ENCODE assay signal across 10 cellular contexts in genomic region chr3:23325466-23326065, GRCh38.
DNase-seq lines count a peak whose midpoint lies in the region; ATAC-seq lines count a peak whose summit lies in the region.
"Had no signal": no experiment of that assay in that cellular context is flagged by ENCODE, and none has a peak within 500 bp of the region (broad histone marks: within the 10 kb centered on the region; RNA-seq: fewer than 3 reads in every experiment).

No MANE protein-coding gene starts in this region.

- intact Hi-C loops in activated T-helper 1 cell treated with anti-CD3 and anti-CD28 coated beads, Interleukin-12 subunit alpha, Interleukin-12 subunit beta, Interleukin-2, Interleukin-4 antibody, amounts not matched to agents 30 ng/mL and 10 ng/mL and 1 ng/mL, durations not matched to agents 14 hours and 24 hours and 36 hours (cut with micrococcal nuclease) = no loop called here

- POLR2A ChIA-PET in naive thymus-derived CD8-positive, alpha-beta T cell (lab: Charles Lee) = no interaction called here

- DNase-seq in HCEC 1CT (peak; percentile 59), M059J (ENCODE audit: low read depth) (peak; percentile 31), HPDE6-E6E7 (ENCODE audit: extremely low spot score) (no peak), nucleus accumbens (lab: John Stamatoyannopoulos, UW) (no peak), DMS114 treated with DMSO at 0.1 percent for 48 hours (lab: John Stamatoyannopoulos, UW; ENCODE audit: unreplicated experiment) (no peak)
- DNase-seq in naive thymus-derived CD8-positive, alpha-beta T cell = no peak
- DNase-seq in activated T-helper 1 cell treated with anti-CD3 and anti-CD28 coated beads, Interleukin-12 subunit alpha, Interleukin-12 subunit beta, Interleukin-2, Interleukin-4 antibody, amounts not matched to agents 30 ng/mL and 10 ng/mL and 1 ng/mL, durations not matched to agents 14 hours and 24 hours and 36 hours (ENCODE audit: low spot score) = no peak
- DNase-seq: activated T-cell treated with anti-CD3 and anti-CD28 coated beads, Interleukin-2, amount 50 U/mL, for 1 hour had no signal

- H3K4me1 Mint-ChIP-seq in naive thymus-derived CD8-positive, alpha-beta T cell = peaks cover 6 to 44% (median 23%) of the 10 kb centered on the region in 4 donors
- H3K4me1 Mint-ChIP-seq in activated T-helper 1 cell treated with anti-CD3 and anti-CD28 coated beads, Interleukin-12 subunit alpha, Interleukin-12 subunit beta, Interleukin-2, Interleukin-4 antibody, amounts not matched to agents 30 ng/mL and 10 ng/mL and 1 ng/mL, durations not matched to agents 14 hours and 24 hours and 36 hours (ENCODE audit: low read depth) = peaks cover 12% of the 10 kb centered on the region

- H3K36me3 Mint-ChIP-seq in naive thymus-derived CD8-positive, alpha-beta T cell = peaks cover 0 to 6% (median 0%) of the 10 kb centered on the region in 3 donors
- no peaks in the 10 kb centered on the region for H3K36me3 Mint-ChIP-seq in activated T-helper 1 cell treated with anti-CD3 and anti-CD28 coated beads, Interleukin-12 subunit alpha, Interleukin-12 subunit beta, Interleukin-2, Interleukin-4 antibody, amounts not matched to agents 30 ng/mL and 10 ng/mL and 1 ng/mL, durations not matched to agents 14 hours and 24 hours and 36 hours (ENCODE audit: low read depth)

- peaks cover 0 to 4% (median 0%) of the 10 kb centered on the region in 9 donors for H3K9me3 Mint-ChIP-seq in naive thymus-derived CD8-positive, alpha-beta T cell
- no peaks in the 10 kb centered on the region for H3K9me3 Mint-ChIP-seq in activated T-helper 1 cell treated with anti-CD3 and anti-CD28 coated beads, Interleukin-12 subunit alpha, Interleukin-12 subunit beta, Interleukin-2, Interleukin-4 antibody, amounts not matched to agents 30 ng/mL and 10 ng/mL and 1 ng/mL, durations not matched to agents 14 hours and 24 hours and 36 hours

- no peaks in the 10 kb centered on the region for H3K27me3 Mint-ChIP-seq in naive thymus-derived CD8-positive, alpha-beta T cell
- H3K27me3 Mint-ChIP-seq in activated T-helper 1 cell treated with anti-CD3 and anti-CD28 coated beads, Interleukin-12 subunit alpha, Interleukin-12 subunit beta, Interleukin-2, Interleukin-4 antibody, amounts not matched to agents 30 ng/mL and 10 ng/mL and 1 ng/mL, durations not matched to agents 14 hours and 24 hours and 36 hours (ENCODE audit: insufficient read depth) = no peaks in the 10 kb centered on the region

- peak; percentile 70 for ATAC-seq in GM18868 (IDR thresholded peaks at IDR 0.05; ENCODE audit: unreplicated experiment)
- ATAC-seq in naive thymus-derived CD8-positive, alpha-beta T cell = no peak
- ATAC-seq: left lobe of liver had no signal

- H3K27ac Mint-ChIP-seq in naive thymus-derived CD8-positive, alpha-beta T cell = peak overlapping the region in 8 of 10 donors; percentile 12 to 94 (median 48)
- H3K27ac Mint-ChIP-seq in activated T-helper 1 cell treated with anti-CD3 and anti-CD28 coated beads, Interleukin-12 subunit alpha, Interleukin-12 subunit beta, Interleukin-2, Interleukin-4 antibody, amounts not matched to agents 30 ng/mL and 10 ng/mL and 1 ng/mL, durations not matched to agents 14 hours and 24 hours and 36 hours = no peak overlapping the region

- H3K4me3 Mint-ChIP-seq in naive thymus-derived CD8-positive, alpha-beta T cell = peak overlapping the region in 6 of 10 donors; percentile 59 to 84 (median 67)
- H3K4me3 Mint-ChIP-seq in activated T-helper 1 cell treated with anti-CD3 and anti-CD28 coated beads, Interleukin-12 subunit alpha, Interleukin-12 subunit beta, Interleukin-2, Interleukin-4 antibody, amounts not matched to agents 30 ng/mL and 10 ng/mL and 1 ng/mL, durations not matched to agents 14 hours and 24 hours and 36 hours = no peak overlapping the region

Comparison
In these comparisons a context has a peak if more than half of its experiments do, and no peak if none do; other contexts are left out.
1. DNase-seq: peak in HCEC 1CT (single experiment) and M059J (single experiment); none in naive thymus-derived CD8-positive, alpha-beta T cell (0 of 10), HPDE6-E6E7 (single experiment), activated T-helper 1 cell treated with anti-CD3 and anti-CD28 coated beads, Interleukin-12 subunit alpha, Interleukin-12 subunit beta, Interleukin-2, Interleukin-4 antibody, amounts not matched to agents 30 ng/mL and 10 ng/mL and 1 ng/mL, durations not matched to agents 14 hours and 24 hours and 36 hours (single experiment), nucleus accumbens (0 of 56) and DMS114 treated with DMSO at 0.1 percent for 48 hours (single experiment).